8 cellular contexts compared by ENCODE assay signal in genomic region chr16:982152-983043, GRCh38. TPM values are rescaled to one million over a fixed set of nuclear protein-coding genes. Genes with fewer than 3 reads are reported as not detected.
DNase-seq lines count a peak whose midpoint lies in the region; ATAC-seq, FAIRE-seq and TF ChIP-seq lines count a peak whose summit lies in the region.

No MANE protein-coding gene starts in this region.

- H3K36me3 Mint-ChIP-seq in activated CD4-positive, alpha-beta T cell treated with anti-CD3 and anti-CD28 coated beads, Interleukin-2, amount 10 ng/mL, durations not matched to agents 24 days and 14 days (ENCODE audit: low read depth) = no peaks in the 10 kb centered on the region
- H3K36me3 Mint-ChIP-seq in activated naive CD4-positive, alpha-beta T cell treated with anti-CD3 and anti-CD28 coated beads, Interleukin-2, amount 10 ng/mL, durations not matched to agents 7 days and 5 days = no peaks in the 10 kb centered on the region

- peaks cover 8 to 88% (median 42%) of the 10 kb centered on the region in 3 donors for H3K27me3 ChIP-seq in stomach

- no peak overlapping the region for H3K27ac ChIP-seq in stomach

- FAIRE-seq in frontal cortex (lab: Jason Lieb, UNC) (no peak), urothelium cell line (lab: Jason Lieb, UNC) (no peak)

- TF ChIP-seq CTCF in lower leg skin (IDR thresholded peaks at IDR 0.05) (no peak), stomach (IDR thresholded peaks at IDR 0.05) (no peak)

- ATAC-seq in HG03196 (IDR thresholded peaks at IDR 0.05; ENCODE audit: unreplicated experiment) = no peak

- H3K4me3 ChIP-seq in lower leg skin (ENCODE audit: low read depth, poor library complexity, severe bottlenecking) (peak overlapping the region; percentile 5), stomach (peak overlapping the region; percentile 51 to 65 (median 58))

- peaks cover 24% of the 10 kb centered on the region for H3K27me3 Mint-ChIP-seq in activated CD4-positive, alpha-beta T cell treated with anti-CD3 and anti-CD28 coated beads, Interleukin-2, amount 10 ng/mL, durations not matched to agents 24 days and 14 days
- H3K27me3 Mint-ChIP-seq in activated naive CD4-positive, alpha-beta T cell treated with anti-CD3 and anti-CD28 coated beads, Interleukin-2, amount 10 ng/mL, durations not matched to agents 7 days and 5 days = peaks cover 63% of the 10 kb centered on the region

- no peak for TF ChIP-seq EP300 in stomach (IDR thresholded peaks at IDR 0.05)

- no peaks in the 10 kb centered on the region for H3K9me3 Mint-ChIP-seq in activated CD4-positive, alpha-beta T cell treated with anti-CD3 and anti-CD28 coated beads, Interleukin-2, amount 10 ng/mL, durations not matched to agents 24 days and 14 days
- H3K9me3 Mint-ChIP-seq in activated naive CD4-positive, alpha-beta T cell treated with anti-CD3 and anti-CD28 coated beads, Interleukin-2, amount 10 ng/mL, durations not matched to agents 7 days and 5 days = no peaks in the 10 kb centered on the region

- no peaks in the 10 kb centered on the region for H3K9me3 ChIP-seq in stomach

- TF ChIP-seq POLR2A in lower leg skin (IDR thresholded peaks at IDR 0.05) = no peak
- no peak for TF ChIP-seq POLR2A in stomach (IDR thresholded peaks at IDR 0.05)

- DNase-seq in activated CD4-positive, alpha-beta T cell treated with anti-CD3 and anti-CD28 coated beads, Interleukin-2, amount 10 ng/mL, durations not matched to agents 24 days and 14 days = no peak
- no peak for DNase-seq in activated CD4-positive, alpha-beta T cell treated with anti-CD3 and anti-CD28 coated beads for 48 hours
- DNase-seq in activated naive CD4-positive, alpha-beta T cell treated with anti-CD3 and anti-CD28 coated beads, Interleukin-2, amount 10 ng/mL, durations not matched to agents 7 days and 5 days = no peak
- DNase-seq in lower leg skin (ENCODE audit: low spot score in 2 of 2) = no peak
- no peak for DNase-seq in stomach
- no peak for DNase-seq in frontal cortex (ENCODE audit: low spot score in 2 of 2)
- no peak for DNase-seq in urothelium cell line (ENCODE audit: low spot score)

- CTCF ChIA-PET in activated naive CD4-positive, alpha-beta T cell treated with anti-CD3 and anti-CD28 coated beads, Interleukin-2, amount 10 ng/mL, durations not matched to agents 7 days and 5 days (lab: Charles Lee) = no interaction called here

- WGBS in lower leg skin, 2 donors = 8 to 16% methylated on average over 21 to 25 of the region's 76 CpGs
- WGBS in stomach, 5 donors = 13 to 38% (median 16%) methylated on average over 21 to 76 of the region's 76 CpGs

- peaks cover 4% of the 10 kb centered on the region for H3K4me1 Mint-ChIP-seq in activated CD4-positive, alpha-beta T cell treated with anti-CD3 and anti-CD28 coated beads, Interleukin-2, amount 10 ng/mL, durations not matched to agents 24 days and 14 days
- H3K4me1 Mint-ChIP-seq in activated naive CD4-positive, alpha-beta T cell treated with anti-CD3 and anti-CD28 coated beads, Interleukin-2, amount 10 ng/mL, durations not matched to agents 7 days and 5 days = peaks cover 5% of the 10 kb centered on the region

- no peaks in the 10 kb centered on the region for H3K36me3 ChIP-seq in stomach

- intact Hi-C loops in activated CD4-positive, alpha-beta T cell treated with anti-CD3 and anti-CD28 coated beads, Interleukin-2, amount 10 ng/mL, durations not matched to agents 24 days and 14 days (cut with micrococcal nuclease) = no loop called here
- intact Hi-C loops in lower leg skin (cut with DNase I; ENCODE audit: low total_unique reads) (no loop called here), stomach (cut with DNase I; ENCODE audit: low total_unique reads) (no loop called here)

- H3K4me3 Mint-ChIP-seq in activated CD4-positive, alpha-beta T cell treated with anti-CD3 and anti-CD28 coated beads, Interleukin-2, amount 10 ng/mL, durations not matched to agents 24 days and 14 days = peak overlapping the region; percentile 49
- peak overlapping the region; percentile 15 for H3K4me3 Mint-ChIP-seq in activated naive CD4-positive, alpha-beta T cell treated with anti-CD3 and anti-CD28 coated beads, Interleukin-2, amount 10 ng/mL, durations not matched to agents 7 days and 5 days

- H3K4me1 ChIP-seq in stomach = peaks cover 10 to 31% (median 26%) of the 10 kb centered on the region in 4 donors

- no peak overlapping the region for H3K27ac Mint-ChIP-seq in activated CD4-positive, alpha-beta T cell treated with anti-CD3 and anti-CD28 coated beads, Interleukin-2, amount 10 ng/mL, durations not matched to agents 24 days and 14 days
- H3K27ac Mint-ChIP-seq in activated naive CD4-positive, alpha-beta T cell treated with anti-CD3 and anti-CD28 coated beads, Interleukin-2, amount 10 ng/mL, durations not matched to agents 7 days and 5 days = no peak overlapping the region

RNA-seq across cellular contexts. Expression of gene SOX8, which starts 0.8 kb away (rescaled TPM):
- total RNA-seq in activated CD4-positive, alpha-beta T cell treated with anti-CD3 and anti-CD28 coated beads, Interleukin-2, amount 10 ng/mL, durations not matched to agents 24 days and 14 days = 0.77 and 0.92 TPM in 2 replicates
- total RNA-seq in lower leg skin (10 to 100 TPM in 2 of 4 donors, 1 to 10 TPM in 2; 3.0 to 27.7 (median 11.4) TPM), stomach (10 to 100 TPM in 1 of 5 donors, 1 to 10 TPM in 1, under 1 TPM in 1, not detected in 2; 0.45 to 15.1 (median 3.3) TPM), frontal cortex (22.8 TPM)
- polyA plus RNA-seq in stomach = 1 to 10 TPM in 1 of 3 donors, under 1 TPM in 1, not detected in 1; 0.50 to 1.1 TPM

RNA-seq across cellular contexts. Expression of gene LMF1, which starts 11.6 kb away (rescaled TPM):
- total RNA-seq in activated CD4-positive, alpha-beta T cell treated with anti-CD3 and anti-CD28 coated beads, Interleukin-2, amount 10 ng/mL, durations not matched to agents 24 days and 14 days = 10.4 and 11.9 TPM in 2 replicates
- total RNA-seq in lower leg skin (10 to 100 TPM; 31.3 to 68.3 (median 50.3) TPM), stomach (100 to 1,000 TPM in 1 of 5 donors, 10 to 100 TPM in 3, 1 to 10 TPM in 1; 7.6 to 121 (median 13.0) TPM), frontal cortex (10.2 TPM)
- polyA plus RNA-seq in stomach = 10 to 100 TPM; 15.3 to 25.5 (median 16.3) TPM
